Comparison of ENCODE assay signal across 32 cellular contexts in genomic region chr13:35389535-35389934, GRCh38.
"Had no signal": no experiment of that assay in that cellular context is flagged by ENCODE, and none has a peak within 500 bp of the region (broad histone marks: within the 10 kb centered on the region; RNA-seq: fewer than 3 reads in every experiment).

No MANE protein-coding gene starts in this region.

- H3K27me3 ChIP-seq: brain microvascular endothelial cell, dorsolateral prefrontal cortex, gastroesophageal sphincter, neutrophil, ovary, uterus had no signal

- H3K4me1 ChIP-seq: prostate gland, uterus had no signal

- H3K4me3 ChIP-seq: coronary artery, gastroesophageal sphincter, ovary, prostate gland, skin epidermis, uterus had no signal

- H3K27ac ChIP-seq: brain microvascular endothelial cell, coronary artery, dorsolateral prefrontal cortex, gastroesophageal sphincter, neutrophil, ovary, prostate gland, skin epidermis, WERI-Rb-1 had no signal

- H3K27ac Mint-ChIP-seq: activated CD4-positive, alpha-beta memory T cell treated with anti-CD3 and anti-CD28 coated beads for 36 hours; activated CD4-positive, alpha-beta T cell treated with anti-CD3 and anti-CD28 coated beads, Interleukin-2, amount 10 ng/mL, durations not matched to agents 24 days and 14 days; activated naive CD4-positive, alpha-beta T cell treated with anti-CD3 and anti-CD28 coated beads, Interleukin-2, amount 10 ng/mL, durations not matched to agents 7 days and 5 days; activated naive CD8-positive, alpha-beta T cell treated with anti-CD3 and anti-CD28 coated beads, Interleukin-2, amount 10 ng/mL, durations not matched to agents 7 days and 5 days; stimulated activated effector memory CD8-positive, alpha-beta T cell treated with anti-CD3 and anti-CD28 coated beads, Interleukin-12 subunit alpha, Interleukin-12 subunit beta, amount 100 ng/mL, for 72 hours; stimulated activated naive CD8-positive, alpha-beta T cell treated with anti-CD3 and anti-CD28 coated beads, Interleukin-15, Interleukin-2, amounts not matched to agents 100 ng/mL and 50 ng/mL, for 24 hours; T-helper 1 cell treated with Interleukin-12 subunit alpha and Interleukin-12 subunit beta and Interleukin-4 antibody, amounts not matched to agents 30 μg/mL and 1 μg/mL, for 36 hours had no signal

- H3K27me3 Mint-ChIP-seq: activated CD4-positive, alpha-beta memory T cell treated with anti-CD3 and anti-CD28 coated beads for 36 hours; activated CD4-positive, alpha-beta T cell treated with anti-CD3 and anti-CD28 coated beads, Interleukin-2, amount 10 ng/mL, durations not matched to agents 24 days and 14 days; activated naive CD4-positive, alpha-beta T cell treated with anti-CD3 and anti-CD28 coated beads, Interleukin-2, amount 10 ng/mL, durations not matched to agents 7 days and 5 days; activated naive CD8-positive, alpha-beta T cell treated with anti-CD3 and anti-CD28 coated beads, Interleukin-2, amount 10 ng/mL, durations not matched to agents 7 days and 5 days; stimulated activated naive CD8-positive, alpha-beta T cell treated with anti-CD3 and anti-CD28 coated beads, Interleukin-15, Interleukin-2, amounts not matched to agents 100 ng/mL and 50 ng/mL, for 24 hours; type B pancreatic cell had no signal

- ATAC-seq: gastroesophageal sphincter; left ventricle myocardium superior; stimulated activated effector memory CD8-positive, alpha-beta T cell treated with anti-CD3 and anti-CD28 coated beads, Interleukin-12 subunit alpha, Interleukin-12 subunit beta, amount 100 ng/mL, for 72 hours had no signal

- H3K9me3 ChIP-seq: gastroesophageal sphincter, neutrophil, ovary, prostate gland, uterus had no signal

- DNase-seq: activated CD4-positive, alpha-beta memory T cell treated with anti-CD3 and anti-CD28 coated beads for 36 hours; activated CD4-positive, alpha-beta T cell treated with anti-CD3 and anti-CD28 coated beads, Interleukin-2, amount 10 ng/mL, durations not matched to agents 24 days and 14 days; activated CD4-positive, CD25-positive, alpha-beta regulatory T cell treated with anti-CD3 and anti-CD28 coated beads, Interleukin-2, amount 50 U/mL, for 72 hours; activated CD8-positive, alpha-beta memory T cell treated with anti-CD3 and anti-CD28 coated beads, Interleukin-2, amount 50 U/mL, for 4 hours; activated gamma-delta T cell; activated naive CD4-positive, alpha-beta T cell treated with anti-CD3 and anti-CD28 coated beads, Interleukin-2, amount 10 ng/mL, durations not matched to agents 7 days and 5 days; activated naive CD8-positive, alpha-beta T cell treated with anti-CD3 and anti-CD28 coated beads, Interleukin-2, amount 10 ng/mL, durations not matched to agents 7 days and 5 days; activated T-cell treated with anti-CD3 and anti-CD28 coated beads, Interleukin-2, amount 50 U/mL, for 1 hour; amniotic stem cell; dorsolateral prefrontal cortex; effector memory CD4-positive, alpha-beta T cell; erythroblast; head of caudate nucleus; left ventricle myocardium superior; ovary; stimulated activated CD4-positive, alpha-beta T cell treated with anti-CD3 and anti-CD28 coated beads, Interleukin-12 subunit alpha, Interleukin-12 subunit beta, amount 100 ng/mL, for 4 hours; stimulated activated CD4-positive, alpha-beta T cell treated with anti-CD3 and anti-CD28 coated beads, Interleukin-4, amount 100 ng/mL, for 24 hours; substantia nigra; T-helper 9 cell; uterus; WERI-Rb-1 had no signal

- H3K36me3 Mint-ChIP-seq: activated CD4-positive, alpha-beta memory T cell treated with anti-CD3 and anti-CD28 coated beads for 36 hours; activated naive CD4-positive, alpha-beta T cell treated with anti-CD3 and anti-CD28 coated beads, Interleukin-2, amount 10 ng/mL, durations not matched to agents 7 days and 5 days; activated naive CD8-positive, alpha-beta T cell treated with anti-CD3 and anti-CD28 coated beads, Interleukin-2, amount 10 ng/mL, durations not matched to agents 7 days and 5 days; stimulated activated effector memory CD8-positive, alpha-beta T cell treated with anti-CD3 and anti-CD28 coated beads, Interleukin-12 subunit alpha, Interleukin-12 subunit beta, amount 100 ng/mL, for 72 hours; type B pancreatic cell had no signal

- H3K4me3 Mint-ChIP-seq: activated CD4-positive, alpha-beta memory T cell treated with anti-CD3 and anti-CD28 coated beads for 36 hours; activated CD4-positive, alpha-beta T cell treated with anti-CD3 and anti-CD28 coated beads, Interleukin-2, amount 10 ng/mL, durations not matched to agents 24 days and 14 days; activated naive CD4-positive, alpha-beta T cell treated with anti-CD3 and anti-CD28 coated beads, Interleukin-2, amount 10 ng/mL, durations not matched to agents 7 days and 5 days; activated naive CD8-positive, alpha-beta T cell treated with anti-CD3 and anti-CD28 coated beads, Interleukin-2, amount 10 ng/mL, durations not matched to agents 7 days and 5 days; stimulated activated effector memory CD8-positive, alpha-beta T cell treated with anti-CD3 and anti-CD28 coated beads, Interleukin-12 subunit alpha, Interleukin-12 subunit beta, amount 100 ng/mL, for 72 hours; stimulated activated naive CD8-positive, alpha-beta T cell treated with anti-CD3 and anti-CD28 coated beads, Interleukin-15, Interleukin-2, amounts not matched to agents 100 ng/mL and 50 ng/mL, for 24 hours; T-helper 1 cell treated with Interleukin-12 subunit alpha and Interleukin-12 subunit beta and Interleukin-4 antibody, amounts not matched to agents 30 μg/mL and 1 μg/mL, for 36 hours had no signal

- H3K36me3 ChIP-seq: brain microvascular endothelial cell, gastroesophageal sphincter, neutrophil, ovary, prostate gland, uterus, WERI-Rb-1 had no signal

- H3K4me1 Mint-ChIP-seq: activated CD4-positive, alpha-beta T cell treated with anti-CD3 and anti-CD28 coated beads, Interleukin-2, amount 10 ng/mL, durations not matched to agents 24 days and 14 days; activated naive CD4-positive, alpha-beta T cell treated with anti-CD3 and anti-CD28 coated beads, Interleukin-2, amount 10 ng/mL, durations not matched to agents 7 days and 5 days; activated naive CD8-positive, alpha-beta T cell treated with anti-CD3 and anti-CD28 coated beads, Interleukin-2, amount 10 ng/mL, durations not matched to agents 7 days and 5 days; stimulated activated effector memory CD8-positive, alpha-beta T cell treated with anti-CD3 and anti-CD28 coated beads, Interleukin-12 subunit alpha, Interleukin-12 subunit beta, amount 100 ng/mL, for 72 hours had no signal

- H3K9me3 Mint-ChIP-seq: activated CD4-positive, alpha-beta T cell treated with anti-CD3 and anti-CD28 coated beads, Interleukin-2, amount 10 ng/mL, durations not matched to agents 24 days and 14 days; activated naive CD4-positive, alpha-beta T cell treated with anti-CD3 and anti-CD28 coated beads, Interleukin-2, amount 10 ng/mL, durations not matched to agents 7 days and 5 days; activated naive CD8-positive, alpha-beta T cell treated with anti-CD3 and anti-CD28 coated beads, Interleukin-2, amount 10 ng/mL, durations not matched to agents 7 days and 5 days; nephron; stimulated activated naive CD8-positive, alpha-beta T cell treated with anti-CD3 and anti-CD28 coated beads, Interleukin-15, Interleukin-2, amounts not matched to agents 100 ng/mL and 50 ng/mL, for 24 hours; T-helper 1 cell treated with Interleukin-12 subunit alpha and Interleukin-12 subunit beta and Interleukin-4 antibody, amounts not matched to agents 30 μg/mL and 1 μg/mL, for 36 hours; type B pancreatic cell had no signal
